Comparison of ENCODE assay signal across 1 cellular context in the genomic region with DNA sequence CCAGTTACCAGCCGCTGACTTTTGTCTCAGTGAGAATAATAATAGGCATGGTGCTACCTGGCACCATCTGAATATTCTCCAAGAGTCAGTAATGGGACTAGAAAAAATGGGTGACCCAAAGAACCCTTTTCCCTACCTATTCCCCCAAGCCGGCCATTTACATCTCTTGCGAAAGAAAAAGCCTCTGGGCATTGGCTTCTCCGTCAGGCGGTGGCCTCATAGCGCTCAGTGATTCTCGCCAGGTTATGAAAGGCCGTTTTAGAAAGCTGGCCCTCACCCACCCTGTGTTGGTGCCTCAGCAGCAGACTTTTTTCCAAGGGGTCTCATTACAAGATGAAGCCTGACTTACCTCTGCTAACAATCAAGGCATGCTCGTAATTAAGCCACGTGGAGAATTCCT.
TF ChIP-seq lines count a peak whose summit lies in the region.

No MANE protein-coding gene starts in this region.

TF ChIP-seq in WTC11, 78 proteins besides CTCF, POLR2A, EP300 and RAD21 (continued from another document):
- TF ChIP-seq, protein P1, sequence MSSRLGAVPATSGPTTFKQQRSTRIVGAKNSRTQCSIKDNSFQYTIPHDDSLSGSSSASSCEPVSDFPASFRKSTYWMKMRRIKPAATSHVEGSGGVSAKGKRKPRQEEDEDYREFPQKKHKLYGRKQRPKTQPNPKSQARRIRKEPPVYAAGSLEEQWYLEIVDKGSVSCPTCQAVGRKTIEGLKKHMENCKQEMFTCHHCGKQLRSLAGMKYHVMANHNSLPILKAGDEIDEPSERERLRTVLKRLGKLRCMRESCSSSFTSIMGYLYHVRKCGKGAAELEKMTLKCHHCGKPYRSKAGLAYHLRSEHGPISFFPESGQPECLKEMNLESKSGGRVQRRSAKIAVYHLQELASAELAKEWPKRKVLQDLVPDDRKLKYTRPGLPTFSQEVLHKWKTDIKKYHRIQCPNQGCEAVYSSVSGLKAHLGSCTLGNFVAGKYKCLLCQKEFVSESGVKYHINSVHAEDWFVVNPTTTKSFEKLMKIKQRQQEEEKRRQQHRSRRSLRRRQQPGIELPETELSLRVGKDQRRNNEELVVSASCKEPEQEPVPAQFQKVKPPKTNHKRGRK (CRISPR knock-in tag; IDR thresholded peaks at IDR 0.05; ENCODE audit: borderline replicate concordance) = no peak
- TF ChIP-seq, protein P2, sequence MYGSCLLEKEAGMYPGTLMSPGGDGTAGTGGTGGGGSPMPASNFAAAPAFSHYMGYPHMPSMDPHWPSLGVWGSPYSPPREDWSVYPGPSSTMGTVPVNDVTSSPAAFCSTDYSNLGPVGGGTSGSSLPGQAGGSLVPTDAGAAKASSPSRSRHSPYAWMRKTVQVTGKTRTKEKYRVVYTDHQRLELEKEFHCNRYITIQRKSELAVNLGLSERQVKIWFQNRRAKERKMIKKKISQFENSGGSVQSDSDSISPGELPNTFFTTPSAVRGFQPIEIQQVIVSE (CRISPR knock-in tag; IDR thresholded peaks at IDR 0.05; ENCODE audit: borderline replicate concordance) = no peak
- TF ChIP-seq SMAD4 (CRISPR knock-in tag; IDR thresholded peaks at IDR 0.05) = no peak
- TF ChIP-seq ZNF671 (CRISPR knock-in tag; IDR thresholded peaks at IDR 0.05) = no peak
- TF ChIP-seq HMGA2 (CRISPR knock-in tag; IDR thresholded peaks at IDR 0.05) = no peak
- TF ChIP-seq, protein P3, sequence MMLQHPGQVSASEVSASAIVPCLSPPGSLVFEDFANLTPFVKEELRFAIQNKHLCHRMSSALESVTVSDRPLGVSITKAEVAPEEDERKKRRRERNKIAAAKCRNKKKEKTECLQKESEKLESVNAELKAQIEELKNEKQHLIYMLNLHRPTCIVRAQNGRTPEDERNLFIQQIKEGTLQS (CRISPR knock-in tag; conservative IDR thresholded peaks at IDR 0.05) = no peak
- TF ChIP-seq NFE2L1 (CRISPR knock-in tag; IDR thresholded peaks at IDR 0.05) = no peak
